In genomic region chr20:50788045-50788867, GRCh38 we compare ENCODE assay signal across 1 cellular context.
TF ChIP-seq lines count a peak whose summit lies in the region.

No MANE protein-coding gene starts in this region.

TF ChIP-seq in HepG2, 621 proteins besides CTCF, POLR2A, EP300 and RAD21 (continued from another document and continues in another):
- TF ChIP-seq ZHX2 (IDR thresholded peaks at IDR 0.05; ENCODE audit: low read depth) (no peak), ZHX2 (CRISPR knock-in tag; IDR thresholded peaks at IDR 0.05; ENCODE audit: borderline replicate concordance) (no peak), ZNF232 (CRISPR knock-in tag; IDR thresholded peaks at IDR 0.05; ENCODE audit: borderline replicate concordance) (no peak), IRX3 (CRISPR knock-in tag; IDR thresholded peaks at IDR 0.05; ENCODE audit: borderline replicate concordance, low read depth) (no peak), PHF21A (CRISPR knock-in tag; IDR thresholded peaks at IDR 0.05) (no peak; the same call in 1 of the 2 replicates), FOXO1 (CRISPR knock-in tag; IDR thresholded peaks at IDR 0.05) (no peak), ZNF616 (CRISPR knock-in tag; IDR thresholded peaks at IDR 0.05; ENCODE audit: low read depth) (no peak), IKZF5 (CRISPR knock-in tag; IDR thresholded peaks at IDR 0.05) (peak; percentile 40; the same call in 1 of the 2 replicates), SP5 (CRISPR knock-in tag; IDR thresholded peaks at IDR 0.05; ENCODE audit: borderline replicate concordance, low read depth) (no peak), CAMTA2 (CRISPR knock-in tag; IDR thresholded peaks at IDR 0.05; ENCODE audit: borderline replicate concordance) (no peak), ATF6 (CRISPR knock-in tag; conservative IDR thresholded peaks at IDR 0.05) (0 out of 2 replicates have a peak, but pooled peaks have one; percentile 64), ZNF430 (CRISPR knock-in tag; IDR thresholded peaks at IDR 0.05) (no peak), XBP1 (CRISPR knock-in tag; IDR thresholded peaks at IDR 0.05) (no peak), SP4 (CRISPR knock-in tag; IDR thresholded peaks at IDR 0.05) (0 out of 2 replicates have a peak, but pooled peaks have one; percentile 29), SMAD1 (CRISPR knock-in tag; IDR thresholded peaks at IDR 0.05; ENCODE audit: borderline replicate concordance, low read depth) (no peak), ZNF180 (CRISPR knock-in tag; IDR thresholded peaks at IDR 0.05; ENCODE audit: borderline replicate concordance, low read depth) (no peak), NFRKB (IDR thresholded peaks at IDR 0.05) (no peak), REL (CRISPR knock-in tag; conservative IDR thresholded peaks at IDR 0.05) (no peak), UBTF (CRISPR knock-in tag; IDR thresholded peaks at IDR 0.05) (0 out of 2 replicates have a peak, but pooled peaks have one; percentile 18), REPIN1 (CRISPR knock-in tag; IDR thresholded peaks at IDR 0.05; ENCODE audit: borderline replicate concordance, low read depth) (no peak), MEF2D (CRISPR knock-in tag; IDR thresholded peaks at IDR 0.05) (no peak), EHMT2 (IDR thresholded peaks at IDR 0.05; ENCODE audit: borderline replicate concordance, low read depth, low read length) (no peak), MEIS1 (CRISPR knock-in tag; IDR thresholded peaks at IDR 0.05; ENCODE audit: borderline replicate concordance) (no peak), SNRNP70 (IDR thresholded peaks at IDR 0.05; ENCODE audit: low read depth, low read length) (no peak), MLLT10 (CRISPR knock-in tag; IDR thresholded peaks at IDR 0.05) (no peak)
- TF ChIP-seq, protein P1, sequence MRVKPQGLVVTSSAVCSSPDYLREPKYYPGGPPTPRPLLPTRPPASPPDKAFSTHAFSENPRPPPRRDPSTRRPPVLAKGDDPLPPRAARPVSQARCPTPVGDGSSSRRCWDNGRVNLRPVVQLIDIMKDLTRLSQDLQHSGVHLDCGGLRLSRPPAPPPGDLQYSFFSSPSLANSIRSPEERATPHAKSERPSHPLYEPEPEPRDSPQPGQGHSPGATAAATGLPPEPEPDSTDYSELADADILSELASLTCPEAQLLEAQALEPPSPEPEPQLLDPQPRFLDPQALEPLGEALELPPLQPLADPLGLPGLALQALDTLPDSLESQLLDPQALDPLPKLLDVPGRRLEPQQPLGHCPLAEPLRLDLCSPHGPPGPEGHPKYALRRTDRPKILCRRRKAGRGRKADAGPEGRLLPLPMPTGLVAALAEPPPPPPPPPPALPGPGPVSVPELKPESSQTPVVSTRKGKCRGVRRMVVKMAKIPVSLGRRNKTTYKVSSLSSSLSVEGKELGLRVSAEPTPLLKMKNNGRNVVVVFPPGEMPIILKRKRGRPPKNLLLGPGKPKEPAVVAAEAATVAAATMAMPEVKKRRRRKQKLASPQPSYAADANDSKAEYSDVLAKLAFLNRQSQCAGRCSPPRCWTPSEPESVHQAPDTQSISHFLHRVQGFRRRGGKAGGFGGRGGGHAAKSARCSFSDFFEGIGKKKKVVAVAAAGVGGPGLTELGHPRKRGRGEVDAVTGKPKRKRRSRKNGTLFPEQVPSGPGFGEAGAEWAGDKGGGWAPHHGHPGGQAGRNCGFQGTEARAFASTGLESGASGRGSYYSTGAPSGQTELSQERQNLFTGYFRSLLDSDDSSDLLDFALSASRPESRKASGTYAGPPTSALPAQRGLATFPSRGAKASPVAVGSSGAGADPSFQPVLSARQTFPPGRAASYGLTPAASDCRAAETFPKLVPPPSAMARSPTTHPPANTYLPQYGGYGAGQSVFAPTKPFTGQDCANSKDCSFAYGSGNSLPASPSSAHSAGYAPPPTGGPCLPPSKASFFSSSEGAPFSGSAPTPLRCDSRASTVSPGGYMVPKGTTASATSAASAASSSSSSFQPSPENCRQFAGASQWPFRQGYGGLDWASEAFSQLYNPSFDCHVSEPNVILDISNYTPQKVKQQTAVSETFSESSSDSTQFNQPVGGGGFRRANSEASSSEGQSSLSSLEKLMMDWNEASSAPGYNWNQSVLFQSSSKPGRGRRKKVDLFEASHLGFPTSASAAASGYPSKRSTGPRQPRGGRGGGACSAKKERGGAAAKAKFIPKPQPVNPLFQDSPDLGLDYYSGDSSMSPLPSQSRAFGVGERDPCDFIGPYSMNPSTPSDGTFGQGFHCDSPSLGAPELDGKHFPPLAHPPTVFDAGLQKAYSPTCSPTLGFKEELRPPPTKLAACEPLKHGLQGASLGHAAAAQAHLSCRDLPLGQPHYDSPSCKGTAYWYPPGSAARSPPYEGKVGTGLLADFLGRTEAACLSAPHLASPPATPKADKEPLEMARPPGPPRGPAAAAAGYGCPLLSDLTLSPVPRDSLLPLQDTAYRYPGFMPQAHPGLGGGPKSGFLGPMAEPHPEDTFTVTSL (CRISPR knock-in tag; IDR thresholded peaks at IDR 0.05; ENCODE audit: borderline replicate concordance) = 0 out of 2 replicates have a peak, but pooled peaks have one; percentile 59
- TF ChIP-seq, protein P2, sequence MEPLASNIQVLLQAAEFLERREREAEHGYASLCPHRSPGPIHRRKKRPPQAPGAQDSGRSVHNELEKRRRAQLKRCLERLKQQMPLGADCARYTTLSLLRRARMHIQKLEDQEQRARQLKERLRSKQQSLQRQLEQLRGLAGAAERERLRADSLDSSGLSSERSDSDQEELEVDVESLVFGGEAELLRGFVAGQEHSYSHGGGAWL (CRISPR knock-in tag; IDR thresholded peaks at IDR 0.05) = no peak
- TF ChIP-seq, protein P3, sequence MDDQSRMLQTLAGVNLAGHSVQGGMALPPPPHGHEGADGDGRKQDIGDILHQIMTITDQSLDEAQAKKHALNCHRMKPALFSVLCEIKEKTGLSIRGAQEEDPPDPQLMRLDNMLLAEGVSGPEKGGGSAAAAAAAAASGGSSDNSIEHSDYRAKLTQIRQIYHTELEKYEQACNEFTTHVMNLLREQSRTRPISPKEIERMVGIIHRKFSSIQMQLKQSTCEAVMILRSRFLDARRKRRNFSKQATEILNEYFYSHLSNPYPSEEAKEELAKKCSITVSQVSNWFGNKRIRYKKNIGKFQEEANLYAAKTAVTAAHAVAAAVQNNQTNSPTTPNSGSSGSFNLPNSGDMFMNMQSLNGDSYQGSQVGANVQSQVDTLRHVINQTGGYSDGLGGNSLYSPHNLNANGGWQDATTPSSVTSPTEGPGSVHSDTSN (CRISPR knock-in tag; IDR thresholded peaks at IDR 0.05; ENCODE audit: borderline replicate concordance) = no peak
- TF ChIP-seq, protein P4, sequence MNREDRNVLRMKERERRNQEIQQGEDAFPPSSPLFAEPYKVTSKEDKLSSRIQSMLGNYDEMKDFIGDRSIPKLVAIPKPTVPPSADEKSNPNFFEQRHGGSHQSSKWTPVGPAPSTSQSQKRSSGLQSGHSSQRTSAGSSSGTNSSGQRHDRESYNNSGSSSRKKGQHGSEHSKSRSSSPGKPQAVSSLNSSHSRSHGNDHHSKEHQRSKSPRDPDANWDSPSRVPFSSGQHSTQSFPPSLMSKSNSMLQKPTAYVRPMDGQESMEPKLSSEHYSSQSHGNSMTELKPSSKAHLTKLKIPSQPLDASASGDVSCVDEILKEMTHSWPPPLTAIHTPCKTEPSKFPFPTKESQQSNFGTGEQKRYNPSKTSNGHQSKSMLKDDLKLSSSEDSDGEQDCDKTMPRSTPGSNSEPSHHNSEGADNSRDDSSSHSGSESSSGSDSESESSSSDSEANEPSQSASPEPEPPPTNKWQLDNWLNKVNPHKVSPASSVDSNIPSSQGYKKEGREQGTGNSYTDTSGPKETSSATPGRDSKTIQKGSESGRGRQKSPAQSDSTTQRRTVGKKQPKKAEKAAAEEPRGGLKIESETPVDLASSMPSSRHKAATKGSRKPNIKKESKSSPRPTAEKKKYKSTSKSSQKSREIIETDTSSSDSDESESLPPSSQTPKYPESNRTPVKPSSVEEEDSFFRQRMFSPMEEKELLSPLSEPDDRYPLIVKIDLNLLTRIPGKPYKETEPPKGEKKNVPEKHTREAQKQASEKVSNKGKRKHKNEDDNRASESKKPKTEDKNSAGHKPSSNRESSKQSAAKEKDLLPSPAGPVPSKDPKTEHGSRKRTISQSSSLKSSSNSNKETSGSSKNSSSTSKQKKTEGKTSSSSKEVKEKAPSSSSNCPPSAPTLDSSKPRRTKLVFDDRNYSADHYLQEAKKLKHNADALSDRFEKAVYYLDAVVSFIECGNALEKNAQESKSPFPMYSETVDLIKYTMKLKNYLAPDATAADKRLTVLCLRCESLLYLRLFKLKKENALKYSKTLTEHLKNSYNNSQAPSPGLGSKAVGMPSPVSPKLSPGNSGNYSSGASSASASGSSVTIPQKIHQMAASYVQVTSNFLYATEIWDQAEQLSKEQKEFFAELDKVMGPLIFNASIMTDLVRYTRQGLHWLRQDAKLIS (CRISPR knock-in tag; IDR thresholded peaks at IDR 0.05) = no peak
- TF ChIP-seq, protein P5, sequence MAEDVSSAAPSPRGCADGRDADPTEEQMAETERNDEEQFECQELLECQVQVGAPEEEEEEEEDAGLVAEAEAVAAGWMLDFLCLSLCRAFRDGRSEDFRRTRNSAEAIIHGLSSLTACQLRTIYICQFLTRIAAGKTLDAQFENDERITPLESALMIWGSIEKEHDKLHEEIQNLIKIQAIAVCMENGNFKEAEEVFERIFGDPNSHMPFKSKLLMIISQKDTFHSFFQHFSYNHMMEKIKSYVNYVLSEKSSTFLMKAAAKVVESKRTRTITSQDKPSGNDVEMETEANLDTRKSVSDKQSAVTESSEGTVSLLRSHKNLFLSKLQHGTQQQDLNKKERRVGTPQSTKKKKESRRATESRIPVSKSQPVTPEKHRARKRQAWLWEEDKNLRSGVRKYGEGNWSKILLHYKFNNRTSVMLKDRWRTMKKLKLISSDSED (CRISPR knock-in tag; IDR thresholded peaks at IDR 0.05) = no peak
